8 cellular contexts compared by ENCODE assay signal in genomic region chr1:153572569-153573015, GRCh38. TPM values are rescaled to one million over a fixed set of nuclear protein-coding genes. Genes with fewer than 3 reads are reported as not detected.
A peak's percentile ranks its signal among the peaks of the same experiment; 100 is the strongest.
DNase-seq lines count a peak whose midpoint lies in the region; TF ChIP-seq lines count a peak whose summit lies in the region.

No MANE protein-coding gene starts in this region.

- DNase-seq in SIG-M5 treated with dmso at 0.1 percent for 504 hours (lab: John Stamatoyannopoulos, UW; ENCODE audit: unreplicated experiment) (peak; percentile 58), SIG-M5 (lab: John Stamatoyannopoulos, UW) (no peak), HT1080 (ENCODE audit: low read depth) (peak; percentile 87), foreskin melanocyte (peak; percentile 75), occipital lobe (lab: John Stamatoyannopoulos, UW) (peak; percentile 66), uterus (peak; percentile 75 to 82)
- peak; percentile 36 for DNase-seq in activated effector memory CD4-positive, alpha-beta T cell treated with Interleukin-2 at 50 U/mL for 16 hours

- peak overlapping the region; percentile 50 for H3K27ac ChIP-seq in OCI-LY3 (ENCODE audit: low read length)
- peak overlapping the region; percentile 18 to 70 for H3K27ac ChIP-seq in uterus

- H3K36me3 ChIP-seq in OCI-LY3 (replicated peaks; ENCODE audit: low read depth, low read length) (no peaks in the 10 kb centered on the region), uterus (no peaks in the 10 kb centered on the region)

- H4K20me1 ChIP-seq in OCI-LY3 (ENCODE audit: insufficient read depth, low read length), result no peaks in the 10 kb centered on the region

- H3K27me3 ChIP-seq in OCI-LY3 (ENCODE audit: low read depth, low read length) (0 out of 2 replicates have a peak, but pooled peaks cover 5% of the 10 kb centered on the region), uterus (no peaks in the 10 kb centered on the region)

- peak overlapping the region; percentile 40 for H3K9ac ChIP-seq in OCI-LY3 (ENCODE audit: low read length)

- no peak for TF ChIP-seq POLR2A in uterus (IDR thresholded peaks at IDR 0.05)

- H3K79me2 ChIP-seq in OCI-LY3 (ENCODE audit: low read length), result no peaks in the 10 kb centered on the region

- TF ChIP-seq CTCF in OCI-LY3 (IDR thresholded peaks at IDR 0.05; ENCODE audit: low read depth, low read length) (peak; percentile 99), uterus (IDR thresholded peaks at IDR 0.05) (peak; percentile 68 to 87 (median 81))

- H3K4me1 ChIP-seq in OCI-LY3 (ENCODE audit: low read length), result peaks cover 43% of the 10 kb centered on the region
- peaks cover 5 to 6% of the 10 kb centered on the region in 2 donors for H3K4me1 ChIP-seq in uterus

- peak overlapping the region; percentile 53 for H2AFZ ChIP-seq in OCI-LY3 (ENCODE audit: low read depth, low read length)

- intact Hi-C loops in uterus (cut with DNase I; ENCODE audit: low total_unique reads), result no loop called here

- H3K4me3 ChIP-seq in OCI-LY3 (ENCODE audit: low read length), result peak overlapping the region; percentile 18; the same call in 1 of the 2 replicates
- no peak overlapping the region for H3K4me3 ChIP-seq in uterus

- no peaks in the 10 kb centered on the region for H3K9me3 ChIP-seq in OCI-LY3 (ENCODE audit: insufficient read depth, low read length)
- no peaks in the 10 kb centered on the region for H3K9me3 ChIP-seq in uterus

- peak overlapping the region; percentile 65 for H3K4me2 ChIP-seq in OCI-LY3 (ENCODE audit: low read length)

RNA-seq across cellular contexts. Expression of gene S100A2, which starts 6.9 kb away (rescaled TPM):
- total RNA-seq in HT1080 (2014; rRNA removed; shearing (Covaris generic)), result 79.0 and 143 TPM in 2 replicates
- 95.4 and 136 TPM in 2 replicates for polyA plus RNA-seq in HT1080 (2015; cell fraction: cytosol; rRNA removed)
- 33.8 and 45.6 TPM in 2 replicates for polyA plus RNA-seq in HT1080 (2015; cell fraction: nucleus; rRNA removed)
- not detected for total RNA-seq in occipital lobe
- 1 to 10 TPM in 2 of 4 donors, not detected in 2; 2.1 to 2.7 TPM for total RNA-seq in uterus

RNA-seq across cellular contexts. Expression of gene S100A3, which starts 23.5 kb away (rescaled TPM):
- 9.6 and 14.4 TPM in 2 replicates for total RNA-seq in HT1080 (2014; rRNA removed; shearing (Covaris generic))
- polyA plus RNA-seq in HT1080 (2015; cell fraction: cytosol; rRNA removed), result 2.0 and 4.7 TPM in 2 replicates
- 5.3 and 7.3 TPM in 2 replicates for polyA plus RNA-seq in HT1080 (2015; cell fraction: nucleus; rRNA removed)
- not detected for total RNA-seq in occipital lobe
- 1 to 10 TPM in 2 of 4 donors, not detected in 2; 1.2 to 3.7 TPM for total RNA-seq in uterus

RNA-seq across cellular contexts. Expression of gene S100A4, which starts 27.0 kb away (rescaled TPM):
- 25.4 and 29.0 TPM in 2 replicates for total RNA-seq in HT1080 (2014; rRNA removed; shearing (Covaris generic))
- 3.0 and 6.2 TPM in 2 replicates for polyA plus RNA-seq in HT1080 (2015; cell fraction: cytosol; rRNA removed)
- 0.99 and 2.7 TPM in 2 replicates for polyA plus RNA-seq in HT1080 (2015; cell fraction: nucleus; rRNA removed)
- 0.62 TPM for total RNA-seq in occipital lobe
- 100 to 1,000 TPM in 3 of 4 donors, 10 to 100 TPM in 1; 58.9 to 226 (median 155) TPM for total RNA-seq in uterus

RNA-seq across cellular contexts. Expression of gene S100A5, which starts 31.9 kb away (rescaled TPM):
- 0.53 and 2.4 TPM in 2 replicates for total RNA-seq in HT1080 (2014; rRNA removed; shearing (Covaris generic))
- 1.8 and 2.3 TPM in 2 replicates for polyA plus RNA-seq in HT1080 (2015; cell fraction: cytosol; rRNA removed)
- polyA plus RNA-seq in HT1080 (2015; cell fraction: nucleus; rRNA removed), result 0.67 and 1.1 TPM in 2 replicates
- total RNA-seq in occipital lobe (not detected), uterus (not detected)

RNA-seq across cellular contexts. Expression of gene S100A6, which starts 36.8 kb away (rescaled TPM):
- total RNA-seq in HT1080 (2014; rRNA removed; shearing (Covaris generic)), result 1,050 and 1,792 TPM in 2 replicates
- polyA plus RNA-seq in HT1080 (2015; cell fraction: cytosol; rRNA removed), result 745 and 972 TPM in 2 replicates
- polyA plus RNA-seq in HT1080 (2015; cell fraction: nucleus; rRNA removed), result 321 and 373 TPM in 2 replicates
- total RNA-seq in occipital lobe, result 9.2 TPM
- total RNA-seq in uterus, result 100 to 1,000 TPM in 3 of 4 donors, 10 to 100 TPM in 1; 55.5 to 729 (median 448) TPM

Comparison
In these comparisons a context has a peak if more than half of its experiments do, and no peak if none do; other contexts are left out.
1. RNA of gene S100A2, which starts 6.9 kb away (total RNA-seq): 79.0 to 143 TPM in HT1080; 2.1 to 2.7 TPM in uterus and not detected in occipital lobe (single experiment); every median in the first group is over 10 times any median in the second.
2. RNA of gene S100A4, which starts 27.0 kb away (total RNA-seq): 58.9 to 226 TPM in uterus and 25.4 to 29.0 TPM in HT1080; 0.62 TPM in occipital lobe (single experiment); every median in the first group is over 10 times any median in the second.